ENCODE assay signal across 11 cellular contexts in the genomic region with DNA sequence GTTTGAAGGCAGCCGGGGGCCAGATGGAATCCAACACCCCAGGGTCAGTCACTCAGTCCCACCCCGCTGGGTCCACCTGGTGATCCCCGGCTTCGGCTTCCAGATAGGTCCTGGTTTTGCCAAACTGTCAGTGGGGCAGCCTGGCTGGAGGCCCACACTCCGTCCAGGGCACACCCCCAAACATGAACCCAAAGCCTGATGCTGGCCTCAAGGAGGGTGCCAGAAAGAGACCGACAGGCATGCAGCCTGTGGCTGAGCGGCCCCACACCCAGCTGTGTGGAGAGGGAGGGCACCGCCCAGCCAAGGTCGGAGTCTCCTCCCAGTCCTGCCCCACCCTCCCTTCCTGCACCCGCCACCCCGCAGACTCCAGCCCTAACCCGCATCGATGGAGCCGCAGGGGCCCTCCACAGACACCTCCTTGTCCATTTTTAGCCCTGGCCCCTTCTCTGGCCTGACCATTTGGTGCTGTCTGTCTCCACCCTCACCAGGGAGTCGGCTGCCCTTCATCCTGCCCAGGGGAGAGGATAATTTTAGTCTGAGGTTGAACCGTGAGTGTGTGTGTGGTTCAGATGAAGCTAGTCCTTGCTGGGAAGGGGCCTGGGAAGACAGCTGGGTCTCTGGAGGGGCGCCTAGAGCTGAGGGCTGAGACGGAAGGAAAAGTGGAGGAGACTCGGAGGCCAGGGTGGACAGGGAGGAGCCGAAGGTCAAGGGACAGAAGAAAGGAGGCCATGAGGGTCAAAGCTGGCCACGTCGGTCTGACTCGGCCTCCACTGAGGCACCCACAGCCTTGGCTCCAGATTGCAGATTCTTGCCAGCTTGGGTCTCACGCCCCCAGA. TPM values are rescaled to one million over a fixed set of nuclear protein-coding genes. Genes with fewer than 3 reads are reported as not detected.
DNase-seq lines count a peak whose midpoint lies in the region; ATAC-seq, FAIRE-seq and TF ChIP-seq lines count a peak whose summit lies in the region.
"Had no signal": no experiment of that assay in that cellular context is flagged by ENCODE, and none has a peak within 500 bp of the region (broad histone marks: within the 10 kb centered on the region; RNA-seq: fewer than 3 reads in every experiment).

No MANE protein-coding gene starts in this region.

- H3K36me3 ChIP-seq in BLaER1 treated with 17β-estradiol and CSF1 and Interleukin-3, amounts not matched to agents 10 nM and 100 nM, result peaks cover 13 to 47% (median 32%) of the 10 kb centered on the region in 11 experiments; a peak in 21 of 22 replicates
- H3K36me3 ChIP-seq in SJCRH30 (peaks cover 23% of the 10 kb centered on the region), cardiac muscle cell (peaks cover 17% of the 10 kb centered on the region), neuronal stem cell (replicated peaks in 1 of 2; ENCODE audit: control insufficient read depth in 2 of 2, insufficient read depth in 2 of 2, low read length in 2 of 2) (peaks cover 12 to 17% of the 10 kb centered on the region in 2 donors)

- H2AFZ ChIP-seq in neuronal stem cell (ENCODE audit: low read length), result no peak overlapping the region

- ATAC-seq in HG02970 (IDR thresholded peaks at IDR 0.05; ENCODE audit: low FRiP score, unreplicated experiment), result no peak
- no peak for ATAC-seq in omental fat pad (ENCODE audit: low FRiP score)
- ATAC-seq: GM12878 had no signal

- no peak overlapping the region for H2AK5ac ChIP-seq in neuronal stem cell (ENCODE audit: low read depth, low read length)

- no peak for TF ChIP-seq POLR2A in GM12892 (IDR thresholded peaks at IDR 0.05; ENCODE audit: low read depth, low read length)

- H3K27ac ChIP-seq in BLaER1 treated with 17β-estradiol and CSF1 and Interleukin-3, amounts not matched to agents 10 nM and 100 nM, result peak overlapping the region in 8 of 11 experiments; percentile 5 to 69 (median 47); a peak in 13 of 22 replicates
- peak overlapping the region; percentile 92 for H3K27ac ChIP-seq in SJCRH30
- peak overlapping the region; percentile 90 for H3K27ac ChIP-seq in cardiac muscle cell
- no peak overlapping the region for H3K27ac ChIP-seq in neuronal stem cell (replicated peaks; ENCODE audit: low read length)

- no CpG with 5 or more reads among the region's 24 CpGs for WGBS in neuronal stem cell (ENCODE audit: extremely low coverage in 2 of 2, insufficient read length in 2 of 2, insufficient replicate concordance in 1 of 2), 2 donors

- peak overlapping the region in 8 of 10 experiments; percentile 3 to 45 (median 18); a peak in 11 of 20 replicates for H3K4me3 ChIP-seq in BLaER1 treated with 17β-estradiol and CSF1 and Interleukin-3, amounts not matched to agents 10 nM and 100 nM
- peak overlapping the region; percentile 18 for H3K4me3 ChIP-seq in SJCRH30
- no peak overlapping the region for H3K4me3 ChIP-seq in cardiac muscle cell
- no peak overlapping the region for H3K4me3 ChIP-seq in neuronal stem cell (ENCODE audit: low read length in 2 of 2)
- H3K4me3 ChIP-seq: GM12878, Peyer's patch had no signal

- DNase-seq in SJCRH30 (peak; percentile 97 to 98), cardiac muscle cell (ENCODE audit: low read depth in 1 of 2, low spot score in 1 of 2) (peak in 1 of 2 donors; percentile 71), neuronal stem cell (ENCODE audit: low spot score) (no peak), omental fat pad (ENCODE audit: low spot score) (no peak), GM12892 (ENCODE audit: insufficient read length) (no peak), DMS53 (lab: John Stamatoyannopoulos, UW) (no peak)
- DNase-seq: DMS79 had no signal

- H3K79me1 ChIP-seq in neuronal stem cell (ENCODE audit: low read depth, low read length), result no peaks in the 10 kb centered on the region

- H3K14ac ChIP-seq in neuronal stem cell (ENCODE audit: low read length), result peak overlapping the region; percentile 47

- no peak overlapping the region for H2BK120ac ChIP-seq in neuronal stem cell (ENCODE audit: low read depth, low read length)

- H3K4ac ChIP-seq in neuronal stem cell (ENCODE audit: low read length), result no peak overlapping the region

- H2BK5ac ChIP-seq in neuronal stem cell (ENCODE audit: low read length), result peak overlapping the region; percentile 22

- no peaks in the 10 kb centered on the region for H3K27me3 ChIP-seq in BLaER1 treated with 17β-estradiol and CSF1 and Interleukin-3, amounts not matched to agents 10 nM and 100 nM
- no peaks in the 10 kb centered on the region for H3K27me3 ChIP-seq in SJCRH30
- H3K27me3 ChIP-seq in cardiac muscle cell, result no peaks in the 10 kb centered on the region
- peaks cover 0 to 3% (median 0%) of the 10 kb centered on the region in 3 experiments for H3K27me3 ChIP-seq in neuronal stem cell (ENCODE audit: control insufficient read depth in 3 of 3, insufficient read depth in 3 of 3, low read depth in 1 of 3, low read length in 3 of 3)
- H3K27me3 ChIP-seq: Peyer's patch had no signal

- H3K9ac ChIP-seq in BLaER1 treated with 17β-estradiol and CSF1 and Interleukin-3, amounts not matched to agents 10 nM and 100 nM, result peak overlapping the region; percentile 5 to 73 (median 53); a peak in 19 of 22 replicates
- peak overlapping the region; percentile 30 for H3K9ac ChIP-seq in neuronal stem cell (ENCODE audit: low read depth, low read length, poor library complexity)

- H4K91ac ChIP-seq in neuronal stem cell (ENCODE audit: low read depth, low read length, poor library complexity), result no peak overlapping the region

- H3K18ac ChIP-seq in neuronal stem cell (ENCODE audit: low read length), result peak overlapping the region; percentile 52

- FAIRE-seq in GM12892 (lab: Jason Lieb, UNC), result no peak
- FAIRE-seq: GM12878 had no signal

- H2BK12ac ChIP-seq in neuronal stem cell (ENCODE audit: low read length), result no peak overlapping the region

- peak overlapping the region; percentile 65 for H3K23ac ChIP-seq in neuronal stem cell (ENCODE audit: low read depth, low read length, poor library complexity)

- peak overlapping the region; percentile 78 to 97 (median 87) for H3K4me2 ChIP-seq in BLaER1 treated with 17β-estradiol and CSF1 and Interleukin-3, amounts not matched to agents 10 nM and 100 nM
- H3K4me2 ChIP-seq in neuronal stem cell (ENCODE audit: insufficient read depth, low read length, poor library complexity, severe bottlenecking), result no peak overlapping the region

- no peak overlapping the region for H2BK15ac ChIP-seq in neuronal stem cell (ENCODE audit: low read length)

- peaks cover 38 to 79% (median 63%) of the 10 kb centered on the region in 10 experiments for H3K4me1 ChIP-seq in BLaER1 treated with 17β-estradiol and CSF1 and Interleukin-3, amounts not matched to agents 10 nM and 100 nM
- H3K4me1 ChIP-seq in SJCRH30 (peaks cover 32% of the 10 kb centered on the region), cardiac muscle cell (ENCODE audit: low read depth) (peaks cover 58% of the 10 kb centered on the region), neuronal stem cell (ENCODE audit: control insufficient read depth in 2 of 2, insufficient read depth in 1 of 2, low read depth in 1 of 2, low read length in 2 of 2) (peaks cover 20 to 29% of the 10 kb centered on the region in 2 donors)

- TF ChIP-seq CTCF in cardiac muscle cell (IDR thresholded peaks at IDR 0.05; ENCODE audit: low read depth, low read length), result no peak
- TF ChIP-seq CTCF in omental fat pad (IDR thresholded peaks at IDR 0.05), result no peak

- H4K8ac ChIP-seq in neuronal stem cell (ENCODE audit: low read depth, low read length), result no peak overlapping the region

- H3K9me3 ChIP-seq in BLaER1 treated with 17β-estradiol and CSF1 and Interleukin-3, amounts not matched to agents 10 nM and 100 nM (replicated peaks in 1 of 11), result no peaks in the 10 kb centered on the region
- H3K9me3 ChIP-seq in SJCRH30 (replicated peaks) (no peaks in the 10 kb centered on the region), cardiac muscle cell (ENCODE audit: low read depth) (no peaks in the 10 kb centered on the region), neuronal stem cell (replicated peaks in 1 of 2; ENCODE audit: control insufficient read depth in 2 of 2, insufficient read depth in 1 of 2, low read depth in 1 of 2, low read length in 2 of 2) (peaks cover 0 to 3% of the 10 kb centered on the region in 2 donors)
- H3K9me3 ChIP-seq: Peyer's patch had no signal

- peaks cover 24 to 88% (median 53%) of the 10 kb centered on the region in 11 experiments; a peak in 20 of 22 replicates for H4K20me1 ChIP-seq in BLaER1 treated with 17β-estradiol and CSF1 and Interleukin-3, amounts not matched to agents 10 nM and 100 nM

RNA-seq across cellular contexts. Expression of gene TNK2, which starts 23.1 kb away (rescaled TPM):
- 17.4 and 21.8 TPM in 2 replicates for total RNA-seq in SJCRH30 (2014; rRNA removed; shearing (Covaris generic))
- total RNA-seq in cardiac muscle cell, result 61.5 and 95.3 TPM in 2 replicates
- polyA plus RNA-seq in cardiac muscle cell, result 26.1 and 29.8 TPM in 2 replicates
- 21.3 TPM for polyA plus RNA-seq in neuronal stem cell (2013, experiment 1 of 2)
- 20.7 TPM for polyA plus RNA-seq in neuronal stem cell (2013, experiment 2 of 2)
- 10 to 100 TPM; 12.6 to 26.6 (median 15.6) TPM for total RNA-seq in omental fat pad
- polyA plus RNA-seq in GM12892 (2012; ENCODE audit: missing spikeins), result 9.3 TPM

Comparison
In these comparisons a context has a peak if more than half of its experiments do, and no peak if none do; other contexts are left out.
1. H3K4me3 ChIP-seq: peak in BLaER1 treated with 17β-estradiol and CSF1 and Interleukin-3, amounts not matched to agents 10 nM and 100 nM (8 of 10) and SJCRH30 (single experiment); none in cardiac muscle cell (single experiment) and neuronal stem cell (0 of 2).
2. DNase-seq: peak in SJCRH30 (2 of 2); none in neuronal stem cell (single experiment), omental fat pad (single experiment), GM12892 (single experiment) and DMS53 (single experiment).